Comparison of ENCODE assay signal across 17 cellular contexts in the genomic region with DNA sequence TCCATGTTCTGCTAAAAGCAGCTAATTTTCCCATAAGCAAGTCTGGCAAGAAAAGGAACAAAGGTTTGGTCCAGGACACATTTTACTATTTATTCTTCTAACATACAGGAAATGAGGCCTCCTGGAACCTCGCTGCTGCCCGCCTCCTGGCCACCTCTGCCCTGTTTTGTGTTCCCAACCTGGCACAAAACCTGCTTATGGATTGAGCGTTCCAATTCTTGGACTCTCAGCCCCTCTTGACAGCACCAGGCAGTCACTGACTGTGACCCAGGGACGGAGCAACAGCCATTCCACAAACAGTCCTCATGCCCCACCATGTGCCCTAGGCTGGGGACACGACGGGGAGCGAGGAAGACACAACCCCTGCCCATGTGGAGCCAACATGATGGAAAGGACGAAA. TPM values are rescaled to one million over a fixed set of nuclear protein-coding genes. Genes with fewer than 3 reads are reported as not detected.
DNase-seq lines count a peak whose midpoint lies in the region; TF ChIP-seq lines count a peak whose summit lies in the region.
"Had no signal": no experiment of that assay in that cellular context is flagged by ENCODE, and none has a peak within 500 bp of the region (broad histone marks: within the 10 kb centered on the region; RNA-seq: fewer than 3 reads in every experiment).

No MANE protein-coding gene starts in this region.

- peaks cover 8% of the 10 kb centered on the region for H3K9me3 Mint-ChIP-seq in chondrocyte (ENCODE audit: low read depth)

- H3K9me3 ChIP-seq in subcutaneous abdominal adipose tissue (ENCODE audit: control insufficient read depth in 5 of 5, low read length in 5 of 5) = peaks cover 0 to 5% (median 3%) of the 10 kb centered on the region in 5 donors
- no peaks in the 10 kb centered on the region for H3K9me3 ChIP-seq in prostate gland

- no peak for TF ChIP-seq EP300 in Ishikawa (IDR thresholded peaks at IDR 0.05; ENCODE audit: borderline replicate concordance)

- 87% methylated on average over 8 of the region's 8 CpGs for WGBS in prostate gland

- DNase-seq in chondrocyte (ENCODE audit: low spot score) (no peak), mucosa of gallbladder (ENCODE audit: low spot score) (peak; percentile 50), NCI-H1417 (lab: John Stamatoyannopoulos, UW) (no peak), prostate gland (ENCODE audit: low spot score) (no peak), MV-4-11 (lab: John Stamatoyannopoulos, UW) (no peak), RPMI8226 (no peak)
- DNase-seq: DMS79, MM.1S, NCI-H1092 treated with DMSO at 0.1 percent for 48 hours, NCI-H1694 treated with DMSO at 0.1 percent for 48 hours, NCI-H226, NCI-H524, PC-3, SJCRH30 had no signal

- no peak overlapping the region for H3K9ac ChIP-seq in subcutaneous abdominal adipose tissue (ENCODE audit: low read length in 5 of 5)

- H3K27me3 ChIP-seq in subcutaneous abdominal adipose tissue (ENCODE audit: control insufficient read depth in 5 of 5, insufficient read depth in 4 of 5, low read length in 5 of 5) = peaks cover 0 to 5% (median 0%) of the 10 kb centered on the region in 5 donors
- no peaks in the 10 kb centered on the region for H3K27me3 ChIP-seq in prostate gland (replicated peaks; ENCODE audit: insufficient read depth)
- H3K27me3 ChIP-seq: SJCRH30 had no signal

- H3K4me3 ChIP-seq in subcutaneous abdominal adipose tissue (ENCODE audit: low read depth in 1 of 5, low read length in 5 of 5) = no peak overlapping the region
- no peak overlapping the region for H3K4me3 ChIP-seq in prostate gland
- H3K4me3 ChIP-seq: SJCRH30 had no signal

- H3K27ac Mint-ChIP-seq in chondrocyte (ENCODE audit: unreplicated experiment) = peak overlapping the region; percentile 80

- H3K27ac ChIP-seq in subcutaneous abdominal adipose tissue (ENCODE audit: low read depth, low read length) (peak overlapping the region; percentile 37), prostate gland (no peak overlapping the region)
- H3K27ac ChIP-seq: C4-2B, SJCRH30 had no signal

- TF ChIP-seq POLR2A in prostate gland (IDR thresholded peaks at IDR 0.05) = no peak

- TF ChIP-seq CTCF in chondrocyte (IDR thresholded peaks at IDR 0.05) = no peak
- TF ChIP-seq CTCF in prostate gland (IDR thresholded peaks at IDR 0.05) = no peak

- intact Hi-C loops in prostate gland (cut with DNase I) = no loop called here

- H3K4me1 Mint-ChIP-seq in chondrocyte (ENCODE audit: low read depth) = peaks cover 67% of the 10 kb centered on the region

- H3K36me3 Mint-ChIP-seq in chondrocyte (ENCODE audit: low read depth) = peaks cover 2% of the 10 kb centered on the region

- peaks cover 5% of the 10 kb centered on the region for H3K27me3 Mint-ChIP-seq in chondrocyte (ENCODE audit: low read depth)

- H3K4me1 ChIP-seq in subcutaneous abdominal adipose tissue (ENCODE audit: control insufficient read depth in 5 of 5, insufficient read depth in 5 of 5, low read length in 5 of 5) (peaks cover 0 to 41% (median 4%) of the 10 kb centered on the region in 5 donors), prostate gland (replicated peaks) (no peaks in the 10 kb centered on the region)

- TF ChIP-seq RAD21 in Ishikawa (IDR thresholded peaks at IDR 0.05; ENCODE audit: low read depth) = no peak

- H3K36me3 ChIP-seq in subcutaneous abdominal adipose tissue (ENCODE audit: control insufficient read depth in 5 of 5, insufficient read depth in 5 of 5, low read length in 5 of 5) = no peaks in the 10 kb centered on the region
- no peaks in the 10 kb centered on the region for H3K36me3 ChIP-seq in prostate gland
- H3K36me3 ChIP-seq: SJCRH30 had no signal

- H3K4me3 Mint-ChIP-seq in chondrocyte (ENCODE audit: unreplicated experiment) = no peak overlapping the region

TF ChIP-seq in Ishikawa, 13 proteins besides CTCF, POLR2A, EP300 and RAD21:
- TF ChIP-seq CREB1 (IDR thresholded peaks at IDR 0.05; ENCODE audit: low read depth) (no peak), FOXM1 (IDR thresholded peaks at IDR 0.05; ENCODE audit: borderline replicate concordance, low read depth) (no peak), TCF12 (IDR thresholded peaks at IDR 0.05; ENCODE audit: low read depth) (no peak), EGR1 (IDR thresholded peaks at IDR 0.05) (no peak), NFIC (IDR thresholded peaks at IDR 0.05) (no peak)
- TF ChIP-seq, protein P1, sequence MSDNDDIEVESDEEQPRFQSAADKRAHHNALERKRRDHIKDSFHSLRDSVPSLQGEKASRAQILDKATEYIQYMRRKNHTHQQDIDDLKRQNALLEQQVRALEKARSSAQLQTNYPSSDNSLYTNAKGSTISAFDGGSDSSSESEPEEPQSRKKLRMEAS (IDR thresholded peaks at IDR 0.05) = 0 out of 2 replicates have a peak, but pooled peaks have one; percentile 26

RNA-seq across cellular contexts. Expression of a gene that starts 11.6 kb away (rescaled TPM):
- total RNA-seq in chondrocyte (0.31 TPM in 1 of 3 replicates, not detected in the others), mucosa of gallbladder (2.8 TPM), prostate gland (1 to 10 TPM in 1 of 2 donors, under 1 TPM in 1; 0.27 to 2.6 TPM)
